8 cellular contexts compared by ENCODE assay signal in genomic region chr1:23810818-23811420, GRCh38. TPM values are rescaled to one million over a fixed set of nuclear protein-coding genes. Genes with fewer than 3 reads are reported as not detected.
DNase-seq lines count a peak whose midpoint lies in the region; ATAC-seq and TF ChIP-seq lines count a peak whose summit lies in the region.

No MANE protein-coding gene starts in this region.

- no peak overlapping the region for H3K4me3 Mint-ChIP-seq in T-cell

- no peak for TF ChIP-seq EP300 in tibial nerve (IDR thresholded peaks at IDR 0.05)

- POLR2A ChIA-PET in T-cell (lab: Charles Lee) = interaction anchor here in 1 of 2 donors (0.5 kb wide), 1 partner anchor 44 kb away, joined by 3 read pairs; no protein-coding TSS in a partner anchor

- CTCF ChIA-PET in T-cell (lab: Charles Lee) (interaction anchor here (0.6 to 3.0 kb wide), 12 partner anchors 10 to 119 kb away, joined by 3 to 30 read pairs (median 4); partner anchors contain the start of genes GALE (in 1 of the 2), HMGCL (in 1 of the 2) and RPL11 (in 1 of the 2)), mammary epithelial cell (lab: Charles Lee; ENCODE audit: low non-redundant PET) (interaction anchor here (0.6 to 1.8 kb wide), 6 partner anchors 11 to 1533 kb away, joined by 3 to 9 read pairs (median 6); no protein-coding TSS in a partner anchor)

- H3K9me3 Mint-ChIP-seq in T-cell = no peaks in the 10 kb centered on the region

- H3K27me3 ChIP-seq in mammary epithelial cell (ENCODE audit: insufficient read depth, low read length) (no peaks in the 10 kb centered on the region), left lung (no peaks in the 10 kb centered on the region), tibial nerve (no peaks in the 10 kb centered on the region)

- peaks cover 30% of the 10 kb centered on the region for H3K36me3 Mint-ChIP-seq in T-cell

- WGBS in mammary epithelial cell (ENCODE audit: low coverage, missing lambda C conversion rate) = 100% methylated on average over 2 of the region's 3 CpGs
- 48 to 55% methylated on average over 3 of the region's 3 CpGs for WGBS in tibial nerve, 2 donors

- TF ChIP-seq CTCF in GM12801 (IDR thresholded peaks at IDR 0.05; ENCODE audit: extremely low read depth, insufficient read length) = peak; percentile 22
- peak; percentile 74 to 85 for TF ChIP-seq CTCF in mammary epithelial cell (conservative IDR thresholded peaks at IDR 0.05 in 1 of 2, IDR thresholded peaks at IDR 0.05 in 1 of 2; ENCODE audit: extremely low read depth in 1 of 2, insufficient read depth in 1 of 2, low read depth in 1 of 2, low read length in 2 of 2)
- peak; percentile 33 to 76 for TF ChIP-seq CTCF in left lung (IDR thresholded peaks at IDR 0.05)
- peak; percentile 11 to 56 (median 49) for TF ChIP-seq CTCF in tibial nerve (IDR thresholded peaks at IDR 0.05)

- peaks cover 14 to 17% (median 15%) of the 10 kb centered on the region in 3 donors for H3K4me1 Mint-ChIP-seq in T-cell

- TF ChIP-seq POLR2A in tibial nerve (IDR thresholded peaks at IDR 0.05) = no peak

- ATAC-seq in HG03280 (IDR thresholded peaks at IDR 0.05; ENCODE audit: unreplicated experiment) = peak; percentile 61
- peak; percentile 58 to 72 (median 60) for ATAC-seq in T-cell (replicated peaks in 1 of 4)
- peak; percentile 87 for ATAC-seq in left lung
- ATAC-seq in GM19023 (IDR thresholded peaks at IDR 0.05; ENCODE audit: unreplicated experiment) = no peak
- ATAC-seq in GM21526 (IDR thresholded peaks at IDR 0.05; ENCODE audit: low FRiP score, unreplicated experiment) = no peak

- H3K79me2 ChIP-seq in mammary epithelial cell (ENCODE audit: insufficient read depth, low read length) = no peaks in the 10 kb centered on the region

- H3K27ac ChIP-seq in mammary epithelial cell (ENCODE audit: insufficient read depth, low read depth, low read length) (no peak overlapping the region), left lung (peak overlapping the region in 1 of 2 donors; percentile 73), tibial nerve (peak overlapping the region in 1 of 4 donors; percentile 4)

- H3K9me3 ChIP-seq in mammary epithelial cell (replicated peaks; ENCODE audit: insufficient read depth, low read length) (no peaks in the 10 kb centered on the region), left lung (no peaks in the 10 kb centered on the region), tibial nerve (no peaks in the 10 kb centered on the region)

- H2AFZ ChIP-seq in mammary epithelial cell (ENCODE audit: low read depth, low read length) = no peak overlapping the region

- no peak overlapping the region for H3K4me3 ChIP-seq in mammary epithelial cell (replicated peaks in 1 of 3; ENCODE audit: insufficient read depth in 1 of 3, low read depth in 2 of 3, low read length in 3 of 3)
- H3K4me3 ChIP-seq in left lung = no peak overlapping the region
- H3K4me3 ChIP-seq in tibial nerve = no peak overlapping the region

- H3K27ac Mint-ChIP-seq in T-cell = peak overlapping the region in 1 of 2 donors; percentile 2

- H3K36me3 ChIP-seq in mammary epithelial cell (ENCODE audit: insufficient read depth, low read length) (peaks cover 3% of the 10 kb centered on the region), left lung (peaks cover 0 to 58% of the 10 kb centered on the region in 2 donors), tibial nerve (peaks cover 0 to 73% (median 16%) of the 10 kb centered on the region in 3 donors)

- in situ Hi-C loops in mammary epithelial cell (cut with MboI; ENCODE audit: low sequenced_read_pairs in 2 of 2) = no loop called here

- H3K4me1 ChIP-seq in mammary epithelial cell (ENCODE audit: insufficient read depth, low read length) (no peaks in the 10 kb centered on the region), left lung (peaks cover 0 to 32% of the 10 kb centered on the region in 2 donors), tibial nerve (peaks cover 0 to 9% (median 0%) of the 10 kb centered on the region in 4 donors)

- peak in 31 of 34 experiments; percentile 21 to 69 (median 49) for DNase-seq in T-cell
- DNase-seq in mammary epithelial cell = peak; percentile 43
- peak in 1 of 2 donors; percentile 70 for DNase-seq in left lung
- DNase-seq in tibial nerve (ENCODE audit: low spot score in 2 of 2) = no peak

- dilution Hi-C loops in mammary epithelial cell (cut with HindIII; ENCODE audit: low sequenced_read_pairs) = no loop called here

- no peak overlapping the region for H3K9ac ChIP-seq in mammary epithelial cell (ENCODE audit: insufficient read depth, low read length)

- no TSS peak for BruUV-seq in mammary epithelial cell (replicated peaks; lab: Mats Ljungman, UMichigan)

- no peak overlapping the region for H3K4me2 ChIP-seq in mammary epithelial cell (ENCODE audit: insufficient read depth, low read depth, low read length)

- no peaks in the 10 kb centered on the region for H3K27me3 Mint-ChIP-seq in T-cell

- intact Hi-C loops in mammary epithelial cell (cut with micrococcal nuclease) (loop anchor here (5.0 kb wide), 2 partner anchors 146 to 206 kb away; partner anchors contain the start of gene PNRC2), left lung (cut with DNase I) (no loop called here)

- H4K20me1 ChIP-seq in mammary epithelial cell (ENCODE audit: insufficient read depth, low read length) = no peaks in the 10 kb centered on the region

RNA-seq across cellular contexts. Expression of gene GALE, which starts 10.4 kb away (rescaled TPM):
- total RNA-seq in T-cell (10 to 100 TPM in 3 of 5 donors, 1 to 10 TPM in 2; 7.5 to 16.5 (median 12.6) TPM), mammary epithelial cell (10 to 100 TPM; 24.2 to 84.5 TPM), left lung (10 to 100 TPM; 57.5 to 68.0 TPM), tibial nerve (10 to 100 TPM; 12.6 to 21.6 (median 15.8) TPM)
- 98.7 TPM for polyA plus RNA-seq in mammary epithelial cell
- polyA minus RNA-seq in mammary epithelial cell = 64.5 TPM

RNA-seq across cellular contexts. Expression of gene HMGCL, which starts 14.3 kb away (rescaled TPM):
- total RNA-seq in T-cell (10 to 100 TPM; 14.5 to 39.0 (median 32.9) TPM), mammary epithelial cell (10 to 100 TPM; 31.5 to 33.0 TPM), left lung (10 to 100 TPM; 34.1 to 51.3 TPM), tibial nerve (10 to 100 TPM; 38.7 to 53.3 (median 44.3) TPM)
- 25.8 TPM for polyA plus RNA-seq in mammary epithelial cell
- polyA minus RNA-seq in mammary epithelial cell = 2.1 TPM

RNA-seq across cellular contexts. Expression of gene LYPLA2, which starts 20.0 kb away (rescaled TPM):
- 10 to 100 TPM; 47.8 to 70.9 (median 67.6) TPM for total RNA-seq in T-cell
- total RNA-seq in mammary epithelial cell = 10 to 100 TPM; 81.5 to 89.8 TPM
- 107 TPM for polyA plus RNA-seq in mammary epithelial cell
- 91.3 TPM for polyA minus RNA-seq in mammary epithelial cell
- total RNA-seq in left lung = 10 to 100 TPM; 64.2 to 65.8 TPM
- total RNA-seq in tibial nerve = 10 to 100 TPM; 23.6 to 36.3 (median 31.6) TPM

RNA-seq across cellular contexts. Expression of gene PITHD1, which starts 32.7 kb away (rescaled TPM):
- total RNA-seq in T-cell (10 to 100 TPM; 60.7 to 87.1 (median 70.8) TPM), mammary epithelial cell (10 to 100 TPM; 39.7 to 44.0 TPM), left lung (10 to 100 TPM; 50.3 to 63.8 TPM), tibial nerve (100 to 1,000 TPM in 1 of 4 donors, 10 to 100 TPM in 3; 64.2 to 105 (median 68.0) TPM)
- polyA plus RNA-seq in mammary epithelial cell = 45.9 TPM
- 3.9 TPM for polyA minus RNA-seq in mammary epithelial cell

RNA-seq across cellular contexts. Expression of gene FUCA1, which starts 57.2 kb away (rescaled TPM):
- total RNA-seq in T-cell (10 to 100 TPM in 3 of 5 donors, 1 to 10 TPM in 2; 5.6 to 11.5 (median 10.7) TPM), mammary epithelial cell (1 to 10 TPM; 3.3 to 9.9 TPM), left lung (10 to 100 TPM; 45.3 to 61.3 TPM), tibial nerve (10 to 100 TPM; 19.4 to 26.9 (median 22.0) TPM)
- 4.8 TPM for polyA plus RNA-seq in mammary epithelial cell
- polyA minus RNA-seq in mammary epithelial cell = 0.78 TPM

Comparison
In these comparisons a context has a peak if more than half of its experiments do, and no peak if none do; other contexts are left out.
1. CTCF ChIP-seq: peak in every context shown above with its lines; median percentile 80 in mammary epithelial cell; 54 in left lung; 49 in tibial nerve; 22 in GM12801.
2. ATAC-seq: peak in HG03280 (single experiment), T-cell (4 of 4) and left lung (single experiment); none in GM19023 (single experiment) and GM21526 (single experiment).
3. DNase-seq: peak in T-cell (31 of 34) and mammary epithelial cell (single experiment); none in tibial nerve (0 of 2).